ENCODE assay signal across 26 cellular contexts in genomic region chr6:16811277-16811979, GRCh38.
"Had no signal": no experiment of that assay in that cellular context is flagged by ENCODE, and none has a peak within 500 bp of the region (broad histone marks: within the 10 kb centered on the region; RNA-seq: fewer than 3 reads in every experiment).

No MANE protein-coding gene starts in this region.

- H3K4me3 ChIP-seq: ascending aorta, coronary artery, dorsolateral prefrontal cortex, gastroesophageal sphincter had no signal

- H3K27me3 ChIP-seq: ascending aorta, brain microvascular endothelial cell, dorsolateral prefrontal cortex, gastroesophageal sphincter had no signal

- FAIRE-seq: bronchial epithelial cell had no signal

- H3K27ac ChIP-seq: ascending aorta, brain microvascular endothelial cell, coronary artery, dorsolateral prefrontal cortex, gastroesophageal sphincter had no signal

- DNase-seq: activated CD4-positive, alpha-beta memory T cell treated with anti-CD3 and anti-CD28 coated beads for 36 hours; activated CD4-positive, alpha-beta T cell treated with anti-CD3 and anti-CD28 coated beads for 36 hours; activated CD4-positive, alpha-beta T cell treated with anti-CD3 and anti-CD28 coated beads, Interleukin-2, amount 10 ng/mL, durations not matched to agents 24 days and 14 days; activated CD4-positive, CD25-positive, alpha-beta regulatory T cell; activated CD4-positive, CD25-positive, alpha-beta regulatory T cell treated with anti-CD3 and anti-CD28 coated beads, Interleukin-2, amount 50 U/mL, for 72 hours; activated CD8-positive, alpha-beta memory T cell treated with anti-CD3 and anti-CD28 coated beads, Interleukin-2, amount 10 ng/mL, durations not matched to agents 7 days and 5 days; activated CD8-positive, alpha-beta memory T cell treated with anti-CD3 and anti-CD28 coated beads, Interleukin-2, amount 50 U/mL, for 4 hours; activated CD8-positive, alpha-beta T cell treated with anti-CD3 and anti-CD28 coated beads, Interleukin-2, amount 10 ng/mL, durations not matched to agents 7 days and 5 days; activated effector memory CD4-positive, alpha-beta T cell treated with anti-CD3 and anti-CD28 coated beads, Interleukin-2, amount 50 U/mL, for 16 hours; activated naive CD4-positive, alpha-beta T cell treated with anti-CD3 and anti-CD28 coated beads for 36 hours; activated naive CD8-positive, alpha-beta T cell treated with anti-CD3 and anti-CD28 coated beads for 36 hours; activated naive CD8-positive, alpha-beta T cell treated with anti-CD3 and anti-CD28 coated beads, Interleukin-2, amount 50 U/mL, for 24 hours; activated T-cell treated with anti-CD3 and anti-CD28 coated beads, Interleukin-2, amount 50 U/mL, for 1 hour; activated T-cell treated with anti-CD3 and anti-CD28 coated beads, Interleukin-2, amount 50 U/mL, for 48 hours; brain microvascular endothelial cell; dorsolateral prefrontal cortex; effector memory CD4-positive, alpha-beta T cell; endodermal cell; foreskin melanocyte; head of caudate nucleus; T-helper 2 cell had no signal

- ATAC-seq: activated CD4-positive, alpha-beta T cell treated with anti-CD3 and anti-CD28 coated beads for 36 hours; activated CD8-positive, alpha-beta memory T cell treated with anti-CD3 and anti-CD28 coated beads, Interleukin-2, amount 10 ng/mL, durations not matched to agents 7 days and 5 days; activated CD8-positive, alpha-beta T cell treated with anti-CD3 and anti-CD28 coated beads, Interleukin-2, amount 10 ng/mL, durations not matched to agents 7 days and 5 days; activated naive CD8-positive, alpha-beta T cell treated with anti-CD3 and anti-CD28 coated beads, Interleukin-2, amount 50 U/mL, for 24 hours; esophagus mucosa; gastroesophageal sphincter had no signal

- H3K4me1 ChIP-seq: ascending aorta, gastroesophageal sphincter had no signal

- H3K36me3 ChIP-seq: ascending aorta, brain microvascular endothelial cell, gastroesophageal sphincter had no signal
